ENCODE assay signal across 21 cellular contexts in the genomic region with DNA sequence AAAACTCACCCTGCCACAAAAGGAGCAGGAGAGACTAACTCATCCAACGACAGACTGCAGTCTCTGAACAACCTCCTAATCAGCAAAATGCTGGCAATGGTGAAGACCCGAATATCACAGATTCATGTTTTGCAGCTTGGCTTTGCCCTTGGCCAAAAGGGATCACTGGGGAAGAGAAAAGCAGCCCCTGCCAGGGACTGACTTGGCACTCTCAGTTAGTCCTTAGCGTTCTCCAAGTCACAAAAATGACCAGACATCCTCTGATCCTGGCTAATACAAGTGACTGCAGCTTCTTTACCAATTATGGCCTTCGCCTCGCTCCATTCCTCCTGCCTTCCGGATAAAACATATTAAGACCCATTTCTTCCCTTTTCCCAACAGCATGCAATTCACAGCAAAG. TPM values are rescaled to one million over a fixed set of nuclear protein-coding genes. Genes with fewer than 3 reads are reported as not detected.
DNase-seq lines count a peak whose midpoint lies in the region; ATAC-seq and TF ChIP-seq lines count a peak whose summit lies in the region.
"Had no signal": no experiment of that assay in that cellular context is flagged by ENCODE, and none has a peak within 500 bp of the region (broad histone marks: within the 10 kb centered on the region; RNA-seq: fewer than 3 reads in every experiment).

No MANE protein-coding gene starts in this region.

- no peaks in the 10 kb centered on the region for H3K9me3 ChIP-seq in left ventricle myocardium inferior (replicated peaks)
- H3K9me3 ChIP-seq: BE2C; BLaER1 treated with 17β-estradiol and CSF1 and Interleukin-3, amounts not matched to agents 10 nM and 100 nM had no signal

- peak overlapping the region; percentile 71 for H3K27ac Mint-ChIP-seq in progenitor cell of endocrine pancreas
- H3K27ac Mint-ChIP-seq: CD14-positive monocyte; CD4-positive, alpha-beta T cell; CD8-positive, alpha-beta memory T cell had no signal

- H3K4me1 ChIP-seq in left ventricle myocardium inferior = no peaks in the 10 kb centered on the region

- DNase-seq in Right ventricle myocardium superior (no peak), left ventricle myocardium inferior (no peak), medulla oblongata (ENCODE audit: extremely low spot score) (peak; percentile 22), progenitor cell of endocrine pancreas (ENCODE audit: low spot score, unreplicated experiment) (no peak), ureter (ENCODE audit: low spot score) (no peak), NCI-H1048 (lab: John Stamatoyannopoulos, UW) (no peak)
- DNase-seq: ACHN; AML-193; CD4-positive, alpha-beta T cell; CD8-positive, alpha-beta memory T cell; DMS 273 treated with DMSO at 0.1 percent for 48 hours; DMS79; EL; GF-D8; GM23248; H7; HCEC 1CT had no signal

- intact Hi-C loops in Right ventricle myocardium superior (cut with DNase I) = no loop called here
- intact Hi-C loops in left ventricle myocardium inferior (cut with micrococcal nuclease) = no loop called here

- H3K27me3 Mint-ChIP-seq in progenitor cell of endocrine pancreas = peaks cover 31% of the 10 kb centered on the region
- H3K27me3 Mint-ChIP-seq: CD4-positive, alpha-beta T cell had no signal

- H3K4me3 ChIP-seq in left ventricle myocardium inferior = no peak overlapping the region
- H3K4me3 ChIP-seq: BLaER1 treated with 17β-estradiol and CSF1 and Interleukin-3, amounts not matched to agents 10 nM and 100 nM; GM23248 had no signal

- no peaks in the 10 kb centered on the region for H3K4me1 Mint-ChIP-seq in progenitor cell of endocrine pancreas (ENCODE audit: low read depth)
- H3K4me1 Mint-ChIP-seq: CD8-positive, alpha-beta memory T cell had no signal

- no peak overlapping the region for H3K27ac ChIP-seq in left ventricle myocardium inferior (replicated peaks)
- H3K27ac ChIP-seq: 22Rv1; BLaER1 treated with 17β-estradiol and CSF1 and Interleukin-3, amounts not matched to agents 10 nM and 100 nM; GM23248 had no signal

- H3K4me3 Mint-ChIP-seq in progenitor cell of endocrine pancreas (ENCODE audit: low read depth) = no peak overlapping the region
- H3K4me3 Mint-ChIP-seq: CD14-positive monocyte; CD4-positive, alpha-beta T cell; CD8-positive, alpha-beta memory T cell had no signal

- no peaks in the 10 kb centered on the region for H3K36me3 ChIP-seq in left ventricle myocardium inferior
- H3K36me3 ChIP-seq: BE2C; BLaER1 treated with 17β-estradiol and CSF1 and Interleukin-3, amounts not matched to agents 10 nM and 100 nM had no signal

- no peaks in the 10 kb centered on the region for H3K9me3 Mint-ChIP-seq in progenitor cell of endocrine pancreas (ENCODE audit: low read depth)
- H3K9me3 Mint-ChIP-seq: CD4-positive, alpha-beta T cell; CD8-positive, alpha-beta memory T cell had no signal

- no peaks in the 10 kb centered on the region for H3K36me3 Mint-ChIP-seq in progenitor cell of endocrine pancreas (ENCODE audit: insufficient read depth)
- H3K36me3 Mint-ChIP-seq: CD14-positive monocyte; CD8-positive, alpha-beta memory T cell had no signal

- peaks cover 10% of the 10 kb centered on the region for H3K27me3 ChIP-seq in left ventricle myocardium inferior (ENCODE audit: low read depth)
- H3K27me3 ChIP-seq: BE2C; BLaER1 treated with 17β-estradiol and CSF1 and Interleukin-3, amounts not matched to agents 10 nM and 100 nM had no signal

- peak; percentile 43 for ATAC-seq in Right ventricle myocardium superior (ENCODE audit: poor library complexity)

- no peak for TF ChIP-seq CTCF in left ventricle myocardium inferior (IDR thresholded peaks at IDR 0.05; ENCODE audit: borderline replicate concordance)
- no peak for TF ChIP-seq CTCF in progenitor cell of endocrine pancreas (IDR thresholded peaks at IDR 0.05; ENCODE audit: unreplicated experiment)

RNA-seq across cellular contexts. Expression of gene CHST1, which starts 22.4 kb away (rescaled TPM):
- total RNA-seq in Right ventricle myocardium superior = 3.1 TPM
- 2.9 TPM for total RNA-seq in left ventricle myocardium inferior
- 0.31 and 0.36 TPM in 2 replicates for total RNA-seq in progenitor cell of endocrine pancreas
- 0.81 TPM for total RNA-seq in ureter
- total RNA-seq: CD4-positive, alpha-beta T cell; GM23248 had no signal
